ENCODE assay signal across 8 cellular contexts in genomic region chr4:166165829-166166420, GRCh38.
A peak's percentile ranks its signal among the peaks of the same experiment; 100 is the strongest.
DNase-seq lines count a peak whose midpoint lies in the region; ATAC-seq, FAIRE-seq and TF ChIP-seq lines count a peak whose summit lies in the region.

No MANE protein-coding gene starts in this region.

- no peak for TF ChIP-seq POLR2A in GM12891 (IDR thresholded peaks at IDR 0.05; ENCODE audit: low read depth, low read length)

- H3K4me3 ChIP-seq in AG09309 (ENCODE audit: control insufficient read depth, low read depth, low read length) (no peak overlapping the region), MG63 (no peak overlapping the region)

- FAIRE-seq in GM12891 (lab: Jason Lieb, UNC): peak; percentile 88
- FAIRE-seq in endometrium (lab: Jason Lieb, UNC): peak; percentile 91

- H3K9me3 ChIP-seq in MG63: no peaks in the 10 kb centered on the region; the same call in 1 of the 2 replicates

- peak; percentile 66 for TF ChIP-seq CTCF in AG09309 (IDR thresholded peaks at IDR 0.05; ENCODE audit: control insufficient read depth, insufficient read depth, low read depth, low read length, missing control alignments)

- DNase-seq in AG09309 (ENCODE audit: low read depth): peak; percentile 27
- peak; percentile 11 for DNase-seq in GM12891 (ENCODE audit: insufficient read length, low spot score)
- peak; percentile 19 for DNase-seq in MG63
- peak; percentile 60 for DNase-seq in RPMI8226
- peak; percentile 73 for DNase-seq in middle frontal gyrus (ENCODE audit: extremely low spot score, low spot score)
- no peak for DNase-seq in activated gamma-delta T cell treated with Interleukin-2 at 50 U/mL for 16 hours

- no peaks in the 10 kb centered on the region for H3K27me3 ChIP-seq in MG63

- ATAC-seq in HG02588 (IDR thresholded peaks at IDR 0.05; ENCODE audit: unreplicated experiment): peak; percentile 97

- no peaks in the 10 kb centered on the region for H3K36me3 ChIP-seq in MG63

TF ChIP-seq in GM12891, 5 proteins besides CTCF, POLR2A, EP300 and RAD21:
- TF ChIP-seq PAX5 (IDR thresholded peaks at IDR 0.05; ENCODE audit: insufficient read depth, low read length, severe bottlenecking): no peak
- TF ChIP-seq SPI1 (IDR thresholded peaks at IDR 0.05; ENCODE audit: low read depth, low read length): no peak
